Comparison of ENCODE assay signal across 8 cellular contexts in the genomic region with DNA sequence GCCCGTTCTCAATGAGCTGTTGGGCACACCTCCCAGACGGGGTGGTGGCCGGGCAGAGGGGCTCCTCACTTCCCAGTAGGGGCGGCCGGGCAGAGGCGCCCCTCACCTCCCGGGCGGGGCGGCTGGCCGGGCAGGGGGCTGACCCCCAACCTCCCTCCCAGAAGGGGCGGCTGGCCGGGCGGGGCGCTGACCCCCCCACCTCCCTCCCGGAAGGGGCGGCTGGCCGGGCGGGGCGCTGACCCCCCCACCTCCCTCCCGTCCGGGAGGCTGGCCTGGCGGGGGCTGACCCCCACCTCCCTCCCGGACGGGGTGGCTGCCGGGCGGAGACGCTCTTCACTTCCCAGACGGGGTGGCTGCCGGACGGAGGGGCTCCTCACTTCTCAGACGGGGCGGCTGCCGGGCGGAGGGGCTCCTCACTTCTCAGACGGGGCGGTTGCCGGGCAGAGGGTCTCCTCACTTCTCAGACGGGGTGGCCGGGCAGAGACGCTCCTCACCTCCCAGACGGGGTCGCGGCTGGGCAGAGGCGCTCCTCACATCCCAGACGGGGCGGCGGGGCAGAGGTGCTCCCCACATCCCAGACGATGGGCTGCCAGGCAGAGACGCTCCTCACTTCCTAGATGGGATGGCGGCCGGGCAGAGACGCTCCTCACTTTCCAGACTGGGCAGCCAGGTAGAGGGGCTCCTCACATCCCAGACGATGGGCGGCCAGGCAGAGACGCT. TPM values are rescaled to one million over a fixed set of nuclear protein-coding genes. Genes with fewer than 3 reads are reported as not detected.
DNase-seq lines count a peak whose midpoint lies in the region; ATAC-seq and TF ChIP-seq lines count a peak whose summit lies in the region.
"Not testable (repeated sequence)": the region's sequence is repeated elsewhere in the genome, so short reads cannot be mapped to it uniquely, and the experiment has no call there.

No MANE protein-coding gene starts in this region.

- not testable (repeated sequence) for H3K27me3 Mint-ChIP-seq in CD8-positive, alpha-beta memory T cell; activated CD4-positive, alpha-beta T cell treated with anti-CD3 and anti-CD28 coated beads, Interleukin-2, amount 10 ng/mL, durations not matched to agents 24 days and 14 days; activated T-helper 17 cell treated with anti-CD3 and anti-CD28 coated beads, Interleukin-2, amount 50 U/mL, for 72 hours; glutamatergic neuron (ENCODE audit: unreplicated experiment)

- CTCF ChIA-PET in CD8-positive, alpha-beta memory T cell (lab: Charles Lee) = not testable (repeated sequence)
- CTCF ChIA-PET in RWPE1 (lab: Yijun Ruan, JAX) = interaction anchor here (0.6 to 1.1 kb wide), 2 partner anchors 8 to 43 kb away, joined by 3 read pairs; no protein-coding TSS in a partner anchor

- intact Hi-C loops in activated CD4-positive, alpha-beta T cell treated with anti-CD3 and anti-CD28 coated beads, Interleukin-2, amount 10 ng/mL, durations not matched to agents 24 days and 14 days (cut with micrococcal nuclease) = loop anchor here (5.0 to 10.0 kb wide), 3 partner anchors 137 to 777 kb away; partner anchors contain the start of genes FAM177A1, PPP2R3C and PRORP
- intact Hi-C loops in breast epithelium (cut with DNase I; ENCODE audit: low total_unique reads); upper lobe of right lung (cut with DNase I): not testable (repeated sequence)
- intact Hi-C loops in psoas muscle (cut with DNase I) = loop anchor here in 1 of 2 donors (10.0 kb wide), 1 partner anchor 700 kb away; the partner anchor contains the start of genes PPP2R3C and PRORP

- H3K27ac Mint-ChIP-seq in CD8-positive, alpha-beta memory T cell; activated CD4-positive, alpha-beta T cell treated with anti-CD3 and anti-CD28 coated beads, Interleukin-2, amount 10 ng/mL, durations not matched to agents 24 days and 14 days; activated T-helper 17 cell treated with anti-CD3 and anti-CD28 coated beads, Interleukin-2, amount 50 U/mL, for 72 hours; glutamatergic neuron (ENCODE audit: unreplicated experiment): not testable (repeated sequence)

- WGBS in psoas muscle, 3 donors = 76 to 85% (median 84%) methylated on average over 15 to 38 of the region's 55 CpGs

- not testable (repeated sequence) for H3K9me3 Mint-ChIP-seq in CD8-positive, alpha-beta memory T cell; activated CD4-positive, alpha-beta T cell treated with anti-CD3 and anti-CD28 coated beads, Interleukin-2, amount 10 ng/mL, durations not matched to agents 24 days and 14 days; activated T-helper 17 cell treated with anti-CD3 and anti-CD28 coated beads, Interleukin-2, amount 50 U/mL, for 72 hours; glutamatergic neuron (ENCODE audit: unreplicated experiment)

- ATAC-seq in activated T-helper 17 cell treated with anti-CD3 and anti-CD28 coated beads, Interleukin-2, amount 50 U/mL, for 72 hours (replicated peaks); psoas muscle; upper lobe of right lung: not testable (repeated sequence)

- H3K9me3 ChIP-seq in CD8-positive, alpha-beta memory T cell (ENCODE audit: low read length); breast epithelium; psoas muscle; upper lobe of right lung: not testable (repeated sequence)

- H3K36me3 Mint-ChIP-seq in CD8-positive, alpha-beta memory T cell = peaks cover 0 to 12% (median 1%) of the 10 kb centered on the region in 3 donors
- not testable (repeated sequence) for H3K36me3 Mint-ChIP-seq in activated CD4-positive, alpha-beta T cell treated with anti-CD3 and anti-CD28 coated beads, Interleukin-2, amount 10 ng/mL, durations not matched to agents 24 days and 14 days (ENCODE audit: low read depth); activated T-helper 17 cell treated with anti-CD3 and anti-CD28 coated beads, Interleukin-2, amount 50 U/mL, for 72 hours (ENCODE audit: low read depth); glutamatergic neuron (ENCODE audit: unreplicated experiment)

- not testable (repeated sequence) for H3K27me3 ChIP-seq in CD8-positive, alpha-beta memory T cell (ENCODE audit: insufficient read depth, low read length, poor library complexity, severe bottlenecking); breast epithelium; psoas muscle (ENCODE audit: insufficient read depth in 3 of 3, low read length in 2 of 3); upper lobe of right lung

- not testable (repeated sequence) for H3K27ac ChIP-seq in CD8-positive, alpha-beta memory T cell (ENCODE audit: low read depth, low read length); breast epithelium; psoas muscle; upper lobe of right lung
- peak overlapping the region; percentile 98 for H3K27ac ChIP-seq in RWPE1

- not testable (repeated sequence) for DNase-seq in CD8-positive, alpha-beta memory T cell; RWPE1 (ENCODE audit: low spot score); breast epithelium (ENCODE audit: low spot score in 2 of 2); psoas muscle
- DNase-seq in activated CD4-positive, alpha-beta T cell treated with anti-CD3 and anti-CD28 coated beads, Interleukin-2, amount 10 ng/mL, durations not matched to agents 24 days and 14 days = peak; percentile 48
- peak; percentile 33 for DNase-seq in glutamatergic neuron
- DNase-seq in upper lobe of right lung = peak; percentile 40

- H3K4me3 ChIP-seq in CD8-positive, alpha-beta memory T cell (ENCODE audit: low read length); upper lobe of right lung: not testable (repeated sequence)
- H3K4me3 ChIP-seq in breast epithelium (peak overlapping the region in 2 of 3 donors; percentile 63 to 85), psoas muscle (peak overlapping the region; percentile 99)

- TF ChIP-seq POLR2A in breast epithelium (IDR thresholded peaks at IDR 0.05) = not testable (repeated sequence)

- not testable (repeated sequence) for TF ChIP-seq CTCF in RWPE1 (conservative IDR thresholded peaks at IDR 0.05; ENCODE audit: low read depth); breast epithelium (IDR thresholded peaks at IDR 0.05); glutamatergic neuron (IDR thresholded peaks at IDR 0.05; ENCODE audit: partially characterized antibody, unreplicated experiment); psoas muscle (IDR thresholded peaks at IDR 0.05); upper lobe of right lung (IDR thresholded peaks at IDR 0.05)

- H3K4me1 Mint-ChIP-seq in CD8-positive, alpha-beta memory T cell = peaks cover 18 to 24% (median 24%) of the 10 kb centered on the region in 3 donors
- peaks cover 25% of the 10 kb centered on the region for H3K4me1 Mint-ChIP-seq in activated CD4-positive, alpha-beta T cell treated with anti-CD3 and anti-CD28 coated beads, Interleukin-2, amount 10 ng/mL, durations not matched to agents 24 days and 14 days
- not testable (repeated sequence) for H3K4me1 Mint-ChIP-seq in activated T-helper 17 cell treated with anti-CD3 and anti-CD28 coated beads, Interleukin-2, amount 50 U/mL, for 72 hours
- H3K4me1 Mint-ChIP-seq in glutamatergic neuron (ENCODE audit: low read depth, unreplicated experiment) = peaks cover 11% of the 10 kb centered on the region

- POLR2A ChIA-PET in CD8-positive, alpha-beta memory T cell (lab: Charles Lee); RWPE1 (lab: Yijun Ruan, JAX; ENCODE audit: low non-redundant PET): not testable (repeated sequence)

- H3K4me3 Mint-ChIP-seq in CD8-positive, alpha-beta memory T cell = peak overlapping the region in 4 of 7 donors; percentile 76 to 98 (median 82)
- H3K4me3 Mint-ChIP-seq in activated CD4-positive, alpha-beta T cell treated with anti-CD3 and anti-CD28 coated beads, Interleukin-2, amount 10 ng/mL, durations not matched to agents 24 days and 14 days = peak overlapping the region; percentile 87
- H3K4me3 Mint-ChIP-seq in activated T-helper 17 cell treated with anti-CD3 and anti-CD28 coated beads, Interleukin-2, amount 50 U/mL, for 72 hours = peak overlapping the region; percentile 91
- not testable (repeated sequence) for H3K4me3 Mint-ChIP-seq in glutamatergic neuron (ENCODE audit: unreplicated experiment)

- peaks cover 18% of the 10 kb centered on the region for H3K4me1 ChIP-seq in CD8-positive, alpha-beta memory T cell (ENCODE audit: insufficient read depth, low read length)
- H3K4me1 ChIP-seq in breast epithelium, psoas muscle, upper lobe of right lung: not testable (repeated sequence)

- H3K36me3 ChIP-seq in CD8-positive, alpha-beta memory T cell (ENCODE audit: insufficient read depth, low read length); breast epithelium; psoas muscle (ENCODE audit: insufficient read depth in 1 of 2, low read depth in 1 of 2); upper lobe of right lung: not testable (repeated sequence)

RNA-seq across cellular contexts. Expression of gene BRMS1L, which starts 1.5 kb away (rescaled TPM):
- 10 to 100 TPM in 1 of 2 experiments, 1 to 10 TPM in 1; 7.9 to 10.0 TPM for total RNA-seq in CD8-positive, alpha-beta memory T cell
- 4.0 TPM for polyA plus RNA-seq in CD8-positive, alpha-beta memory T cell
- 6.0 and 8.2 TPM in 2 replicates for total RNA-seq in activated CD4-positive, alpha-beta T cell treated with anti-CD3 and anti-CD28 coated beads, Interleukin-2, amount 10 ng/mL, durations not matched to agents 24 days and 14 days
- 1 to 10 TPM; 5.4 to 7.7 TPM for total RNA-seq in activated T-helper 17 cell treated with anti-CD3 and anti-CD28 coated beads, Interleukin-2, amount 50 U/mL, for 72 hours
- 1 to 10 TPM; 5.9 to 9.1 (median 7.5) TPM for total RNA-seq in breast epithelium
- 15.9 TPM for total RNA-seq in glutamatergic neuron (ENCODE audit: unreplicated experiment)
- total RNA-seq in psoas muscle = 10 to 100 TPM in 2 of 4 donors, 1 to 10 TPM in 2; 8.3 to 14.2 (median 9.8) TPM
- 10 to 100 TPM in 1 of 3 donors, 1 to 10 TPM in 2; 5.3 to 15.9 (median 8.5) TPM for polyA plus RNA-seq in psoas muscle
- total RNA-seq in upper lobe of right lung = 7.0 TPM

RNA-seq across cellular contexts. Expression of gene RALGAPA1, which starts 15.5 kb away (rescaled TPM):
- total RNA-seq in CD8-positive, alpha-beta memory T cell = 10 to 100 TPM; 28.2 to 37.9 TPM
- 29.3 TPM for polyA plus RNA-seq in CD8-positive, alpha-beta memory T cell
- 33.5 and 35.1 TPM in 2 replicates for total RNA-seq in activated CD4-positive, alpha-beta T cell treated with anti-CD3 and anti-CD28 coated beads, Interleukin-2, amount 10 ng/mL, durations not matched to agents 24 days and 14 days
- 10 to 100 TPM; 32.8 to 36.5 TPM for total RNA-seq in activated T-helper 17 cell treated with anti-CD3 and anti-CD28 coated beads, Interleukin-2, amount 50 U/mL, for 72 hours
- total RNA-seq in breast epithelium = 100 to 1,000 TPM in 2 of 3 donors, 10 to 100 TPM in 1; 52.2 to 136 (median 103) TPM
- total RNA-seq in glutamatergic neuron (ENCODE audit: unreplicated experiment) = 61.0 TPM
- 10 to 100 TPM; 28.0 to 40.1 (median 35.2) TPM for total RNA-seq in psoas muscle
- 10 to 100 TPM in 1 of 3 donors, 1 to 10 TPM in 2; 4.3 to 12.7 (median 8.7) TPM for polyA plus RNA-seq in psoas muscle
- total RNA-seq in upper lobe of right lung = 58.9 TPM
